ENCODE assay signal across 9 cellular contexts in the genomic region with DNA sequence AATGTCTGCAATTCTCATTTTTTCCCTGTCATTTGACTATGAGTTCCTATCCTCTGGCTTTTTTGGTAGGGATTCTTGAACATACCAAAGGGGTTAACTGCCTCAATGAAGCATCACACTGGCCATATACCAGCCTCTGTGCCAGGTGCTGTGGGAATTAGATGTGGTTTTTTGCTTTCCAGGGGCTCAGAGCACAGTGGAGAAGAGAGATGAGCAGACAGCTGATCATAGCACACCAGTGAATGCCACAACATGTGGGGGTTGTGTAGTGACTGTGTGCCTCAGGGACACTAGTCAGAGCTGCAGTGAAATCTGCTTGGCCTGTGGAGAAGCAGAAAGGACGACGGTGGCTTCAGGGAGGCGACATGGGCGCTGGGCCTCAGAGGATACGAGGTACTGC. TPM values are rescaled to one million over a fixed set of nuclear protein-coding genes. Genes with fewer than 3 reads are reported as not detected.
"Had no signal": no experiment of that assay in that cellular context is flagged by ENCODE, and none has a peak within 500 bp of the region (broad histone marks: within the 10 kb centered on the region; RNA-seq: fewer than 3 reads in every experiment).

No MANE protein-coding gene starts in this region.

- H3K9me3 Mint-ChIP-seq: GM23338, H9 had no signal

- FAIRE-seq: H1, H54, HTR-8/SVneo had no signal

- H3K4me2 ChIP-seq: GM23338 had no signal

- H2AFZ ChIP-seq: GM23338 had no signal

- H3K4me3 ChIP-seq: GM23338 had no signal

- H3K4me3 Mint-ChIP-seq: GM23338, H9 had no signal

- ATAC-seq: GM23338 had no signal

- DNase-seq: H9, HCEC 1CT, IMR-90, KBM-7 had no signal

- H3K27ac Mint-ChIP-seq: GM23338, H9 had no signal

RNA-seq across cellular contexts. Expression of a gene that starts 30.8 kb away (rescaled TPM):
- total RNA-seq: HT-29 had no signal
- polyA plus RNA-seq: GM23338 had no signal
